In the genomic region with DNA sequence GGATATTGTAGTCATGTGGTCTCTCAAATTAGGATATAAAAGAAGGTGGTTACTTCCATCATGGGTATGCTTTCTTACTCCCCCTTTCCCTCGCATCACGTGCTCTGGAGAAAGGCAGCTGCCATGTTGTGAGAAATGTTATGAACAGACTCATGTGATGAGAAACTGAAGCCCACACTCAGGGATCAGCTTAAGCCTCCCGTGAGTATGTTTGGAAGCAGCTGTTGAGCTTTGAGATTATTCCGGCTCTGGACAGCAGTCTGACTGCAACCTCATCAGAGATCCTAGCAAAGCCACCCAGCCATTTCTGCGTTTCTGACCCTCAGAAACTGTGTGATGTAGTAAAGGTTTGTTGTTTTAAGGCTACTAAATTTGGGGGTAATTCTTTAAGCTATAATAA, we compare ENCODE assay signal across 26 cellular contexts.
"Had no signal": no experiment of that assay in that cellular context is flagged by ENCODE, and none has a peak within 500 bp of the region (broad histone marks: within the 10 kb centered on the region; RNA-seq: fewer than 3 reads in every experiment).

No MANE protein-coding gene starts in this region.

- H3K9me3 ChIP-seq: esophagus squamous epithelium, lower lobe of right lung, ovary, psoas muscle, right lobe of liver, stomach, testis, tibial artery had no signal

- H3K27ac Mint-ChIP-seq: effector memory CD8-positive, alpha-beta T cell; naive thymus-derived CD8-positive, alpha-beta T cell; nephron progenitor cell; type B pancreatic cell had no signal

- H3K27me3 ChIP-seq: esophagus squamous epithelium, ovary, right lobe of liver, stomach, testis, tibial artery had no signal

- H3K4me3 Mint-ChIP-seq: effector memory CD8-positive, alpha-beta T cell; naive thymus-derived CD8-positive, alpha-beta T cell; nephron progenitor cell; type B pancreatic cell had no signal

- H3K9me3 Mint-ChIP-seq: naive thymus-derived CD8-positive, alpha-beta T cell; nephron progenitor cell; type B pancreatic cell had no signal

- DNase-seq: dermis blood vessel endothelial cell; effector memory CD8-positive, alpha-beta T cell; erythroblast; esophagus squamous epithelium; foreskin melanocyte; head of caudate nucleus; left ventricle myocardium superior; lower lobe of right lung; naive thymus-derived CD8-positive, alpha-beta T cell; nephron progenitor cell; nucleus accumbens; ovary; posterior cingulate gyrus; psoas muscle; right lobe of liver; stimulated activated CD4-positive, alpha-beta T cell treated with anti-CD3 and anti-CD28 coated beads, Interleukin-12 subunit alpha, Interleukin-12 subunit beta, amount 100 ng/mL, for 4 hours; stimulated activated CD4-positive, alpha-beta T cell treated with anti-CD3 and anti-CD28 coated beads, Interleukin-1b, Interleukin-23, amount 100 ng/mL, for 48 hours; stimulated activated CD4-positive, alpha-beta T cell treated with anti-CD3 and anti-CD28 coated beads, Interleukin-4, amount 100 ng/mL, for 1 hour; stimulated activated CD8-positive, alpha-beta memory T cell treated with anti-CD3 and anti-CD28 coated beads, Interleukin-4, amount 100 ng/mL, for 48 hours; stimulated activated naive CD4-positive, alpha-beta T cell treated with Interleukin-2 at 50 U/mL for 16 hours; stomach; testis; tibial artery had no signal

- H3K27ac ChIP-seq: coronary artery, esophagus squamous epithelium, lower lobe of right lung, ovary, psoas muscle, right lobe of liver, stomach, testis, tibial artery had no signal

- H3K4me1 ChIP-seq: esophagus squamous epithelium, lower lobe of right lung, psoas muscle, right lobe of liver, stomach, testis, tibial artery had no signal

- H3K4me2 ChIP-seq: smooth muscle cell had no signal

- H3K4me3 ChIP-seq: coronary artery, esophagus squamous epithelium, lower lobe of right lung, ovary, psoas muscle, right lobe of liver, smooth muscle cell, stomach, testis, tibial artery had no signal

- H3K36me3 Mint-ChIP-seq: naive thymus-derived CD8-positive, alpha-beta T cell; type B pancreatic cell had no signal

- H3K27me3 Mint-ChIP-seq: effector memory CD8-positive, alpha-beta T cell had no signal

- ATAC-seq: effector memory CD8-positive, alpha-beta T cell; left ventricle myocardium superior; lower lobe of right lung; naive thymus-derived CD8-positive, alpha-beta T cell; psoas muscle; right lobe of liver had no signal
